Comparison of ENCODE assay signal across 9 cellular contexts in genomic region chr3:179015551-179016020, GRCh38. TPM values are rescaled to one million over a fixed set of nuclear protein-coding genes. Genes with fewer than 3 reads are reported as not detected.
DNase-seq lines count a peak whose midpoint lies in the region; TF ChIP-seq lines count a peak whose summit lies in the region.
"Had no signal": no experiment of that assay in that cellular context is flagged by ENCODE, and none has a peak within 500 bp of the region (broad histone marks: within the 10 kb centered on the region; RNA-seq: fewer than 3 reads in every experiment).

No MANE protein-coding gene starts in this region.

- H4K20me1 ChIP-seq in KMS-11 (ENCODE audit: insufficient read depth): no peaks in the 10 kb centered on the region

- no peak overlapping the region for H3K27ac ChIP-seq in KMS-11

- no peak overlapping the region for H2AFZ ChIP-seq in KMS-11 (ENCODE audit: low read depth)

- no peak overlapping the region for H3K4me2 ChIP-seq in KMS-11

- DNase-seq in NK-92 treated with Interleukin-12 subunit alpha and Interleukin-12 subunit beta, amount 100 ng/mL, for 24 hours (lab: John Stamatoyannopoulos, UW): peak; percentile 8
- DNase-seq in NK-92 (lab: John Stamatoyannopoulos, UW; ENCODE audit: unreplicated experiment): no peak
- peak; percentile 83 for DNase-seq in H4 (ENCODE audit: low spot score)
- DNase-seq in OCI-M1 (lab: John Stamatoyannopoulos, UW): peak; percentile 93
- DNase-seq in activated gamma-delta T cell treated with anti-CD3 and anti-CD28 coated beads, Interleukin-2, amount 50 U/mL, for 16 hours (ENCODE audit: low read depth): peak; percentile 37
- DNase-seq in glomerular endothelial cell (ENCODE audit: extremely low read depth, low read depth, low spot score): peak; percentile 87
- DNase-seq in pulmonary artery endothelial cell (ENCODE audit: low read depth, low spot score): peak; percentile 30

- no peaks in the 10 kb centered on the region for H3K36me3 ChIP-seq in KMS-11 (ENCODE audit: insufficient read depth)

- TF ChIP-seq CTCF in KMS-11 (conservative IDR thresholded peaks at IDR 0.05; ENCODE audit: low read depth, low read length): peak; percentile 94

- no peaks in the 10 kb centered on the region for H3K79me2 ChIP-seq in KMS-11 (ENCODE audit: insufficient read depth, low read depth)

- H3K4me1 ChIP-seq in KMS-11 (ENCODE audit: low read depth, poor library complexity, severe bottlenecking): peaks cover 32% of the 10 kb centered on the region

- no peak overlapping the region for H3K9ac ChIP-seq in KMS-11

- H3K4me3 ChIP-seq in KMS-11 (IDR thresholded peaks at IDR 0.05; ENCODE audit: insufficient read depth, low read depth, low read length): no peak overlapping the region
- H3K4me3 ChIP-seq: BLaER1 treated with 17β-estradiol and CSF1 and Interleukin-3, amounts not matched to agents 10 nM and 100 nM had no signal

- no peaks in the 10 kb centered on the region for H3K27me3 ChIP-seq in KMS-11 (ENCODE audit: insufficient read depth, low read depth)
- H3K27me3 ChIP-seq: BLaER1 treated with 17β-estradiol and CSF1 and Interleukin-3, amounts not matched to agents 10 nM and 100 nM had no signal

RNA-seq across cellular contexts. Expression of gene ZMAT3, which starts 56.0 kb away (rescaled TPM):
- total RNA-seq in H4 (2014; rRNA removed; shearing (Covaris generic)): 4.2 and 5.7 TPM in 2 replicates
- total RNA-seq in glomerular endothelial cell (64.3 and 70.1 TPM in 2 replicates), pulmonary artery endothelial cell (29.4 and 35.0 TPM in 2 replicates)
